Comparison of ENCODE assay signal across 9 cellular contexts in genomic region chr20:1334761-1335160, GRCh38. TPM values are rescaled to one million over a fixed set of nuclear protein-coding genes. Genes with fewer than 3 reads are reported as not detected.
DNase-seq lines count a peak whose midpoint lies in the region; FAIRE-seq and TF ChIP-seq lines count a peak whose summit lies in the region.
"Had no signal": no experiment of that assay in that cellular context is flagged by ENCODE, and none has a peak within 500 bp of the region (broad histone marks: within the 10 kb centered on the region; RNA-seq: fewer than 3 reads in every experiment).

No MANE protein-coding gene starts in this region.

- H3K27ac Mint-ChIP-seq in activated CD4-positive, alpha-beta memory T cell treated with anti-CD3 and anti-CD28 coated beads, Interleukin-2, amount 10 ng/mL, durations not matched to agents 7 days and 5 days = no peak overlapping the region

- H3K27me3 Mint-ChIP-seq in activated CD4-positive, alpha-beta memory T cell treated with anti-CD3 and anti-CD28 coated beads, Interleukin-2, amount 10 ng/mL, durations not matched to agents 7 days and 5 days = no peaks in the 10 kb centered on the region

- H3K36me3 ChIP-seq in kidney (ENCODE audit: control insufficient read depth in 1 of 2, insufficient read depth in 2 of 2, low read length in 2 of 2) = no peaks in the 10 kb centered on the region

- H3K9ac ChIP-seq in kidney (ENCODE audit: low read length in 2 of 2) = no peak overlapping the region

- peaks cover 18 to 26% of the 10 kb centered on the region in 2 donors for H3K4me1 ChIP-seq in kidney (ENCODE audit: control insufficient read depth in 1 of 2, insufficient read depth in 1 of 2, low read depth in 1 of 2, low read length in 2 of 2)

- H3K4me3 Mint-ChIP-seq in activated CD4-positive, alpha-beta memory T cell treated with anti-CD3 and anti-CD28 coated beads, Interleukin-2, amount 10 ng/mL, durations not matched to agents 7 days and 5 days = no peak overlapping the region

- peaks cover 16% of the 10 kb centered on the region for H3K36me3 Mint-ChIP-seq in activated CD4-positive, alpha-beta memory T cell treated with anti-CD3 and anti-CD28 coated beads, Interleukin-2, amount 10 ng/mL, durations not matched to agents 7 days and 5 days (ENCODE audit: low read depth)

- H3K4me1 Mint-ChIP-seq in activated CD4-positive, alpha-beta memory T cell treated with anti-CD3 and anti-CD28 coated beads, Interleukin-2, amount 10 ng/mL, durations not matched to agents 7 days and 5 days = peaks cover 45% of the 10 kb centered on the region

- CTCF ChIA-PET in activated CD4-positive, alpha-beta memory T cell treated with anti-CD3 and anti-CD28 coated beads, Interleukin-2, amount 10 ng/mL, durations not matched to agents 7 days and 5 days (lab: Charles Lee) = interaction anchor here (1.0 kb wide), 1 partner anchor 9 kb away, joined by 3 read pairs; no protein-coding TSS in a partner anchor

- in situ Hi-C loops in KBM-7 (cut with MboI; ENCODE audit: low pct_unique_long_range_greater_than_20kb, low sequenced_read_pairs) = no loop called here

- FAIRE-seq in kidney (lab: Jason Lieb, UNC) = no peak

- intact Hi-C loops in kidney (cut with DNase I) = no loop called here

- H3K9me3 ChIP-seq in kidney (ENCODE audit: control insufficient read depth in 1 of 2, low read length in 2 of 2) = no peaks in the 10 kb centered on the region

- DNase-seq in GM12865 (ENCODE audit: low read depth) = peak; percentile 37
- peak; percentile 14 for DNase-seq in KBM-7
- peak; percentile 14 for DNase-seq in activated CD4-positive, alpha-beta memory T cell treated with anti-CD3 and anti-CD28 coated beads, Interleukin-2, amount 10 ng/mL, durations not matched to agents 7 days and 5 days
- peak; percentile 22 for DNase-seq in mesenteric fat pad (ENCODE audit: low spot score)
- no peak for DNase-seq in kidney
- no peak for DNase-seq in NCI-H2029 (lab: John Stamatoyannopoulos, UW)
- no peak for DNase-seq in RPMI8226
- DNase-seq: central memory CD4-positive, alpha-beta T cell; SHP77 treated with DMSO at 0.1 percent for 48 hours had no signal

- POLR2A ChIA-PET in activated CD4-positive, alpha-beta memory T cell treated with anti-CD3 and anti-CD28 coated beads, Interleukin-2, amount 10 ng/mL, durations not matched to agents 7 days and 5 days (lab: Charles Lee) = interaction anchor here (1.2 to 1.4 kb wide), 2 partner anchors 9 to 57 kb away, joined by 3 to 4 read pairs; no protein-coding TSS in a partner anchor

- TF ChIP-seq CTCF in GM12865 (IDR thresholded peaks at IDR 0.05; ENCODE audit: insufficient read depth, low read depth, low read length, missing control alignments) (no peak), kidney (IDR thresholded peaks at IDR 0.05; ENCODE audit: borderline replicate concordance, extremely low read depth, insufficient read depth) (no peak)

- H3K4me3 ChIP-seq in GM12865 (ENCODE audit: low read depth, low read length) (no peak overlapping the region), kidney (ENCODE audit: low read length in 2 of 2) (no peak overlapping the region)

- no peaks in the 10 kb centered on the region for H3K9me3 Mint-ChIP-seq in activated CD4-positive, alpha-beta memory T cell treated with anti-CD3 and anti-CD28 coated beads, Interleukin-2, amount 10 ng/mL, durations not matched to agents 7 days and 5 days

- no peak overlapping the region for H3K27ac ChIP-seq in kidney (ENCODE audit: low read depth in 2 of 2, low read length in 2 of 2)

RNA-seq across cellular contexts. Expression of gene SDCBP2, which starts 5.8 kb away (rescaled TPM):
- total RNA-seq in activated CD4-positive, alpha-beta memory T cell treated with anti-CD3 and anti-CD28 coated beads, Interleukin-2, amount 10 ng/mL, durations not matched to agents 7 days and 5 days = 1 to 10 TPM; 3.1 to 3.2 TPM
- total RNA-seq in mesenteric fat pad = 7.2 TPM
- 18.3 TPM for total RNA-seq in kidney
- 10.3 TPM for polyA plus RNA-seq in kidney (ENCODE audit: insufficient read depth, low read depth, low replicate concordance)

RNA-seq across cellular contexts. Expression of gene FKBP1A, which starts 58.1 kb away (rescaled TPM):
- total RNA-seq in activated CD4-positive, alpha-beta memory T cell treated with anti-CD3 and anti-CD28 coated beads, Interleukin-2, amount 10 ng/mL, durations not matched to agents 7 days and 5 days = 100 to 1,000 TPM; 205 to 207 TPM
- total RNA-seq in mesenteric fat pad = 384 TPM
- total RNA-seq in kidney = 220 TPM
- 260 TPM for polyA plus RNA-seq in kidney (ENCODE audit: insufficient read depth, low read depth, low replicate concordance)

Comparison
In these comparisons a context has a peak if more than half of its experiments do, and no peak if none do; other contexts are left out.
1. DNase-seq: peak in GM12865 (single experiment), KBM-7 (single experiment), activated CD4-positive, alpha-beta memory T cell treated with anti-CD3 and anti-CD28 coated beads, Interleukin-2, amount 10 ng/mL, durations not matched to agents 7 days and 5 days (single experiment) and mesenteric fat pad (single experiment); none in kidney (single experiment), NCI-H2029 (single experiment) and RPMI8226 (single experiment).